Comparison of ENCODE assay signal across 23 cellular contexts in genomic region chr12:124769881-124770512, GRCh38.
A peak's percentile ranks its signal among the peaks of the same experiment; 100 is the strongest.
DNase-seq lines count a peak whose midpoint lies in the region; ATAC-seq, FAIRE-seq and TF ChIP-seq lines count a peak whose summit lies in the region.
"Had no signal": no experiment of that assay in that cellular context is flagged by ENCODE, and none has a peak within 500 bp of the region (broad histone marks: within the 10 kb centered on the region; RNA-seq: fewer than 3 reads in every experiment).

No MANE protein-coding gene starts in this region.

- no peak overlapping the region for H2BK12ac ChIP-seq in H1 (ENCODE audit: low read depth, low read length)

- TF ChIP-seq EP300 in H1 (IDR thresholded peaks at IDR 0.05; ENCODE audit: borderline replicate concordance in 1 of 2, low read depth in 2 of 2, low read length in 2 of 2) = no peak

- H3K4me3 ChIP-seq in Panc1 (ENCODE audit: low read depth in 2 of 2, low read length in 2 of 2) = no peak overlapping the region
- no peak overlapping the region for H3K4me3 ChIP-seq in H1 (ENCODE audit: extremely low read depth in 1 of 4, insufficient read depth in 2 of 4, low read depth in 3 of 4, low read length in 4 of 4)
- H3K4me3 ChIP-seq: SK-N-MC had no signal

- no peak overlapping the region for H2BK5ac ChIP-seq in H1 (ENCODE audit: low read depth, low read length)

- no peaks in the 10 kb centered on the region for H3K36me3 ChIP-seq in Panc1 (ENCODE audit: control insufficient read depth, insufficient read depth, low read length)
- H3K36me3 ChIP-seq in H1 (ENCODE audit: control insufficient read depth in 2 of 4, insufficient read depth in 4 of 4, low read length in 3 of 4) = no peaks in the 10 kb centered on the region

- no peak for DNase-seq in CD14-positive monocyte (ENCODE audit: low spot score)
- DNase-seq in Panc1 (ENCODE audit: low read depth, low spot score) = no peak
- no peak for DNase-seq in H1 (ENCODE audit: low read depth in 1 of 2, low spot score in 2 of 2)
- DNase-seq in NCI-H524 (lab: John Stamatoyannopoulos, UW) = no peak
- DNase-seq: AML-193, DMS53, GDM1, GOT3, NCI-H1105, NCI-H146, NCI-H2029, NCI-H226, NCI-H510A treated with DMSO at 0.1 percent for 48 hours, NCI-H82, RPMI8226, SHP77, SW 1271 had no signal

- peaks cover 0 to 4% (median 1%) of the 10 kb centered on the region in 7 donors for H3K9me3 Mint-ChIP-seq in CD14-positive monocyte
- peaks cover 7% of the 10 kb centered on the region for H3K9me3 Mint-ChIP-seq in stimulated activated memory B cell treated with anti-CD40 and anti-IgM and Interleukin-4, amounts not matched to agents 10 μg/mL and 1 μg/mL and 100 μg/mL, for 72 hours

- peaks cover 81% of the 10 kb centered on the region for H3K4me1 Mint-ChIP-seq in CD14-positive monocyte
- peaks cover 56% of the 10 kb centered on the region for H3K4me1 Mint-ChIP-seq in stimulated activated memory B cell treated with anti-CD40 and anti-IgM and Interleukin-4, amounts not matched to agents 10 μg/mL and 1 μg/mL and 100 μg/mL, for 72 hours

- no peak for TF ChIP-seq CTCF in CD14-positive monocyte (IDR thresholded peaks at IDR 0.05)
- no peak for TF ChIP-seq CTCF in Panc1 (IDR thresholded peaks at IDR 0.05)
- no peak for TF ChIP-seq CTCF in H1 (IDR thresholded peaks at IDR 0.05; ENCODE audit: control extremely low read depth in 1 of 3, insufficient read depth in 1 of 3, low read depth in 1 of 3, low read length in 3 of 3)

- no peak for FAIRE-seq in H1 (lab: Jason Lieb, UNC)
- FAIRE-seq: D721Med, HTR-8/SVneo had no signal

- no peaks in the 10 kb centered on the region for H4K20me1 ChIP-seq in H1 (replicated peaks in 1 of 2; ENCODE audit: control insufficient read depth in 1 of 2, insufficient read depth in 2 of 2, low read length in 2 of 2)

- no peak overlapping the region for H3K4me3 Mint-ChIP-seq in CD14-positive monocyte
- no peak overlapping the region for H3K4me3 Mint-ChIP-seq in stimulated activated memory B cell treated with anti-CD40 and anti-IgM and Interleukin-4, amounts not matched to agents 10 μg/mL and 1 μg/mL and 100 μg/mL, for 72 hours

- no peaks in the 10 kb centered on the region for H3K27me3 ChIP-seq in Panc1 (ENCODE audit: control insufficient read depth, insufficient read depth, low read length)
- peaks cover 0 to 5% (median 0%) of the 10 kb centered on the region in 4 experiments; a peak in 2 of 7 replicates for H3K27me3 ChIP-seq in H1 (replicated peaks in 1 of 4; ENCODE audit: control insufficient read depth in 3 of 4, extremely low read depth in 1 of 4, insufficient read depth in 3 of 4, low read length in 3 of 4)

- H2BK120ac ChIP-seq in H1 (replicated peaks; ENCODE audit: low read depth, low read length) = no peak overlapping the region

- H4K8ac ChIP-seq in H1 (ENCODE audit: extremely low read depth, insufficient read depth, low read length) = no peak overlapping the region

- no peak overlapping the region for H2BK20ac ChIP-seq in H1 (ENCODE audit: low read length)

- no peak for TF ChIP-seq RAD21 in H1 (IDR thresholded peaks at IDR 0.05 in 1 of 2, conservative IDR thresholded peaks at IDR 0.05 in 1 of 2; ENCODE audit: low read depth in 2 of 2, low read length in 2 of 2)

- no peaks in the 10 kb centered on the region for H3K79me1 ChIP-seq in H1 (ENCODE audit: low read depth, low read length)

- no peak overlapping the region for H2BK15ac ChIP-seq in H1 (ENCODE audit: low read length)

- peaks cover 0 to 2% of the 10 kb centered on the region in 2 donors for H3K36me3 Mint-ChIP-seq in CD14-positive monocyte
- peaks cover 6% of the 10 kb centered on the region for H3K36me3 Mint-ChIP-seq in stimulated activated memory B cell treated with anti-CD40 and anti-IgM and Interleukin-4, amounts not matched to agents 10 μg/mL and 1 μg/mL and 100 μg/mL, for 72 hours

- H3K18ac ChIP-seq in H1 (ENCODE audit: extremely low read depth, low read length) = no peak overlapping the region

- in situ Hi-C loops in Panc1 (cut with HindIII; ENCODE audit: low pct_unique_long_range_greater_than_20kb, low sequenced_read_pairs) = no loop called here

- no peak overlapping the region for H3K14ac ChIP-seq in H1 (ENCODE audit: insufficient read length)

- no peaks in the 10 kb centered on the region for H3K23me2 ChIP-seq in H1 (ENCODE audit: low read depth, low read length)

- no peak overlapping the region for H2AFZ ChIP-seq in H1 (ENCODE audit: low read length)

- no peak overlapping the region for H2AK5ac ChIP-seq in H1 (ENCODE audit: low read depth, low read length)

- H3K27ac Mint-ChIP-seq in CD14-positive monocyte = peak overlapping the region in 5 of 7 donors; percentile 54 to 65 (median 55)
- peak overlapping the region; percentile 45 for H3K27ac Mint-ChIP-seq in stimulated activated memory B cell treated with anti-CD40 and anti-IgM and Interleukin-4, amounts not matched to agents 10 μg/mL and 1 μg/mL and 100 μg/mL, for 72 hours

- TF ChIP-seq POLR2A in H1 (IDR thresholded peaks at IDR 0.05; ENCODE audit: control extremely low read depth in 1 of 2, low read depth in 2 of 2, low read length in 2 of 2) = no peak

- intact Hi-C loops in CD14-positive monocyte (cut with micrococcal nuclease) = loop anchor here (5.0 to 10.0 kb wide), 10 partner anchors 38 to 735 kb away; partner anchors contain the start of gene NCOR2 (in 1 of the 2)
- intact Hi-C loops in Panc1 (cut with micrococcal nuclease; ENCODE audit: unreplicated experiment) = loop anchor here (5.0 to 10.0 kb wide), 4 partner anchors 88 to 733 kb away; partner anchors contain the start of gene NCOR2

- H3K79me2 ChIP-seq in H1 (ENCODE audit: control insufficient read depth in 1 of 2, insufficient read depth in 2 of 2, low read length in 2 of 2) = no peaks in the 10 kb centered on the region

- no peak overlapping the region for H3K4me2 ChIP-seq in H1 (ENCODE audit: insufficient read depth in 1 of 2, low read depth in 2 of 2, low read length in 2 of 2)

- ATAC-seq in Panc1 (no peak), GM19397 (IDR thresholded peaks at IDR 0.05; ENCODE audit: unreplicated experiment) (no peak), GM19328 (IDR thresholded peaks at IDR 0.05; ENCODE audit: unreplicated experiment) (no peak)
- no peak for ATAC-seq in stimulated activated memory B cell treated with anti-CD40 and anti-IgM and Interleukin-4, amounts not matched to agents 10 μg/mL and 1 μg/mL and 100 μg/mL, for 72 hours

- H3K27ac ChIP-seq in Panc1 (ENCODE audit: low read length) (peak overlapping the region; percentile 13; the same call in 1 of the 2 replicates), H1 (ENCODE audit: low read depth, low read length) (no peak overlapping the region)
- H3K27ac ChIP-seq: SK-N-MC had no signal

- no peak overlapping the region for H4K91ac ChIP-seq in H1 (replicated peaks; ENCODE audit: insufficient read length, low read length)

- no peak overlapping the region for H4K5ac ChIP-seq in H1 (ENCODE audit: insufficient read length, low read depth, low read length)

- no peak overlapping the region for H3K4ac ChIP-seq in H1 (replicated peaks; ENCODE audit: insufficient read length, low read depth, low read length)

- H3K23ac ChIP-seq in H1 (ENCODE audit: insufficient read length) = no peak overlapping the region

- POLR2A ChIA-PET in Panc1 (lab: Charles Lee) = no interaction called here
- POLR2A ChIA-PET in H1 (lab: Charles Lee; ENCODE audit: partially characterized antibody) = interaction anchor here (1.2 kb wide), 1 partner anchor 24 kb away, joined by 3 read pairs; no protein-coding TSS in a partner anchor

- H3K9me3 ChIP-seq in Panc1 (ENCODE audit: control insufficient read depth, insufficient read depth, low read depth, low read length) (no peaks in the 10 kb centered on the region), H1 (ENCODE audit: insufficient read depth in 2 of 2, low read depth in 1 of 2, low read length in 1 of 2) (peaks cover 4 to 5% of the 10 kb centered on the region in 2 experiments; a peak in 3 of 4 replicates)

- H3K4me1 ChIP-seq in Panc1 (ENCODE audit: control insufficient read depth, insufficient read depth, low read length) (peaks cover 46% of the 10 kb centered on the region), H1 (replicated peaks in 1 of 4; ENCODE audit: control insufficient read depth in 3 of 4, insufficient read depth in 4 of 4, low read length in 3 of 4) (peaks cover 0 to 7% (median 1%) of the 10 kb centered on the region in 4 experiments; a peak in 5 of 7 replicates)

- 92% methylated on average over 12 of the region's 14 CpGs; no CpG with 5 or more reads in 1 of the 2 experiments for WGBS in H1 (ENCODE audit: extremely low coverage in 1 of 2, insufficient coverage in 1 of 2, insufficient read length in 1 of 2, insufficient replicate concordance in 2 of 2, low coverage in 1 of 2, low lambda C conversion rate in 2 of 2, missing lambda C conversion rate in 1 of 2), 2 experiments

- CTCF ChIA-PET in Panc1 (lab: Charles Lee) = no interaction called here
- CTCF ChIA-PET in H1 (lab: Charles Lee; ENCODE audit: partially characterized antibody) = interaction anchor here (0.7 to 2.9 kb wide), 8 partner anchors 11 to 865 kb away, joined by 3 to 12 read pairs (median 3); no protein-coding TSS in a partner anchor

- H3K9ac ChIP-seq in H1 (replicated peaks in 1 of 4; ENCODE audit: extremely low read depth in 1 of 4, low read depth in 3 of 4, low read length in 3 of 4) = no peak overlapping the region

- no TSS peak for BruUV-seq in Panc1 (replicated peaks; lab: Mats Ljungman, UMichigan)

- no peak overlapping the region for H3K56ac ChIP-seq in H1 (replicated peaks; ENCODE audit: insufficient read length, low read depth, low read length)

- peaks cover 2 to 9% (median 5%) of the 10 kb centered on the region in 3 donors for H3K27me3 Mint-ChIP-seq in CD14-positive monocyte (ENCODE audit: low read depth in 3 of 3)
- H3K27me3 Mint-ChIP-seq in stimulated activated memory B cell treated with anti-CD40 and anti-IgM and Interleukin-4, amounts not matched to agents 10 μg/mL and 1 μg/mL and 100 μg/mL, for 72 hours = peaks cover 34% of the 10 kb centered on the region
